ENCODE assay signal across 12 cellular contexts in genomic region chr14:96584907-96585671, GRCh38.
"Had no signal": no experiment of that assay in that cellular context is flagged by ENCODE, and none has a peak within 500 bp of the region (broad histone marks: within the 10 kb centered on the region; RNA-seq: fewer than 3 reads in every experiment).

No MANE protein-coding gene starts in this region.

- H3K27ac Mint-ChIP-seq: activated CD4-positive, alpha-beta T cell treated with anti-CD3 and anti-CD28 coated beads for 36 hours; stimulated activated effector memory CD8-positive, alpha-beta T cell treated with anti-CD3 and anti-CD28 coated beads, Interleukin-12 subunit alpha, Interleukin-12 subunit beta, amount 100 ng/mL, for 72 hours; T-helper 1 cell treated with Interleukin-12 subunit alpha and Interleukin-12 subunit beta and Interleukin-4 antibody, amounts not matched to agents 30 μg/mL and 1 μg/mL, for 36 hours had no signal

- H3K27ac ChIP-seq: breast epithelium, gastroesophageal sphincter, heart right ventricle, lower lobe of right lung, thoracic aorta, upper lobe of right lung had no signal

- H3K36me3 ChIP-seq: breast epithelium, gastroesophageal sphincter, heart right ventricle, lower lobe of right lung, thoracic aorta, upper lobe of right lung had no signal

- H3K4me1 Mint-ChIP-seq: activated CD4-positive, alpha-beta T cell treated with anti-CD3 and anti-CD28 coated beads for 36 hours had no signal

- H3K4me1 ChIP-seq: breast epithelium, upper lobe of right lung had no signal

- H3K4me3 Mint-ChIP-seq: activated CD4-positive, alpha-beta T cell treated with anti-CD3 and anti-CD28 coated beads for 36 hours; nephron; stimulated activated effector memory CD8-positive, alpha-beta T cell treated with anti-CD3 and anti-CD28 coated beads, Interleukin-12 subunit alpha, Interleukin-12 subunit beta, amount 100 ng/mL, for 72 hours; T-helper 1 cell treated with Interleukin-12 subunit alpha and Interleukin-12 subunit beta and Interleukin-4 antibody, amounts not matched to agents 30 μg/mL and 1 μg/mL, for 36 hours had no signal

- H3K4me3 ChIP-seq: breast epithelium, gastroesophageal sphincter, heart right ventricle, lower lobe of right lung, thoracic aorta, upper lobe of right lung had no signal

- H3K9me3 Mint-ChIP-seq: nephron; stimulated activated effector memory CD8-positive, alpha-beta T cell treated with anti-CD3 and anti-CD28 coated beads, Interleukin-12 subunit alpha, Interleukin-12 subunit beta, amount 100 ng/mL, for 72 hours; T-helper 1 cell treated with Interleukin-12 subunit alpha and Interleukin-12 subunit beta and Interleukin-4 antibody, amounts not matched to agents 30 μg/mL and 1 μg/mL, for 36 hours had no signal

- H3K9me3 ChIP-seq: breast epithelium, gastroesophageal sphincter, heart right ventricle, lower lobe of right lung, thoracic aorta, upper lobe of right lung had no signal

- ATAC-seq: gastroesophageal sphincter had no signal

- DNase-seq: activated naive CD4-positive, alpha-beta T cell treated with Interleukin-2 at 50 U/mL for 16 hours; heart right ventricle; left cardiac atrium; lower lobe of right lung had no signal

- H3K36me3 Mint-ChIP-seq: stimulated activated effector memory CD8-positive, alpha-beta T cell treated with anti-CD3 and anti-CD28 coated beads, Interleukin-12 subunit alpha, Interleukin-12 subunit beta, amount 100 ng/mL, for 72 hours had no signal
